ENCODE assay signal across 8 cellular contexts in genomic region chr7:72857965-72858364, GRCh38. TPM values are rescaled to one million over a fixed set of nuclear protein-coding genes. Genes with fewer than 3 reads are reported as not detected.
DNase-seq lines count a peak whose midpoint lies in the region; ATAC-seq and TF ChIP-seq lines count a peak whose summit lies in the region.
"Not testable (repeated sequence)": the region's sequence is repeated elsewhere in the genome, so short reads cannot be mapped to it uniquely, and the experiment has no call there.

No MANE protein-coding gene starts in this region.

- not testable (repeated sequence) for TF ChIP-seq CTCF in RWPE2 (IDR thresholded peaks at IDR 0.05; ENCODE audit: poor library complexity, severe bottlenecking); MCF 10A (IDR thresholded peaks at IDR 0.05; ENCODE audit: unreplicated experiment)

- not testable (repeated sequence) for H3K4me3 Mint-ChIP-seq in MCF 10A (ENCODE audit: unreplicated experiment); stimulated activated effector memory CD8-positive, alpha-beta T cell treated with anti-CD3 and anti-CD28 coated beads, Interleukin-12 subunit alpha, Interleukin-12 subunit beta, amount 100 ng/mL, for 72 hours

- not testable (repeated sequence) for H3K9me3 Mint-ChIP-seq in MCF 10A (ENCODE audit: unreplicated experiment); stimulated activated effector memory CD8-positive, alpha-beta T cell treated with anti-CD3 and anti-CD28 coated beads, Interleukin-12 subunit alpha, Interleukin-12 subunit beta, amount 100 ng/mL, for 72 hours

- CTCF ChIA-PET in MCF 10A (lab: Yijun Ruan, JAX) = interaction anchor here (0.7 kb wide), 1 partner anchor 588 kb away, joined by 3 read pairs; no protein-coding TSS in a partner anchor

- peak overlapping the region; percentile 18 for H3K27ac Mint-ChIP-seq in MCF 10A (ENCODE audit: low read depth, unreplicated experiment)
- H3K27ac Mint-ChIP-seq in stimulated activated effector memory CD8-positive, alpha-beta T cell treated with anti-CD3 and anti-CD28 coated beads, Interleukin-12 subunit alpha, Interleukin-12 subunit beta, amount 100 ng/mL, for 72 hours = not testable (repeated sequence)

- not testable (repeated sequence) for H3K27ac ChIP-seq in RWPE2 (ENCODE audit: poor library complexity, severe bottlenecking)

- H3K36me3 Mint-ChIP-seq in MCF 10A (ENCODE audit: insufficient read depth, unreplicated experiment); stimulated activated effector memory CD8-positive, alpha-beta T cell treated with anti-CD3 and anti-CD28 coated beads, Interleukin-12 subunit alpha, Interleukin-12 subunit beta, amount 100 ng/mL, for 72 hours: not testable (repeated sequence)

- not testable (repeated sequence) for H3K27me3 Mint-ChIP-seq in MCF 10A (ENCODE audit: insufficient read depth, unreplicated experiment)

- H3K9me3 ChIP-seq in RWPE2 (ENCODE audit: severe bottlenecking) = not testable (repeated sequence)

- not testable (repeated sequence) for H3K36me3 ChIP-seq in RWPE2 (ENCODE audit: low read depth)

- H3K4me3 ChIP-seq in Jurkat, Clone E6-1 (ENCODE audit: low read length); RWPE2 (ENCODE audit: severe bottlenecking): not testable (repeated sequence)

- ATAC-seq in RWPE2 (ENCODE audit: low read depth) = 0 out of 3 replicates have a peak, but pooled peaks have one; percentile 21
- peak; percentile 36 for ATAC-seq in stimulated activated effector memory CD8-positive, alpha-beta T cell treated with anti-CD3 and anti-CD28 coated beads, Interleukin-12 subunit alpha, Interleukin-12 subunit beta, amount 100 ng/mL, for 72 hours

- DNase-seq in DMS 273 (lab: John Stamatoyannopoulos, UW; ENCODE audit: unreplicated experiment) (peak; percentile 48), ELR (ENCODE audit: low read depth) (peak; percentile 18), NCI-H69 (lab: John Stamatoyannopoulos, UW) (peak; percentile 35), iris pigment epithelial cell (ENCODE audit: low read depth) (peak; percentile 2)
- DNase-seq in Jurkat, Clone E6-1 (ENCODE audit: low read depth, low spot score) = peak; percentile 11
- not testable (repeated sequence) for DNase-seq in RWPE2 (ENCODE audit: low spot score); MCF 10A (ENCODE audit: unreplicated experiment); stimulated activated effector memory CD8-positive, alpha-beta T cell treated with anti-CD3 and anti-CD28 coated beads, Interleukin-12 subunit alpha, Interleukin-12 subunit beta, amount 100 ng/mL, for 72 hours (ENCODE audit: low spot score in 2 of 2)

- BruUV-seq in MCF 10A (replicated peaks; lab: Mats Ljungman, UMichigan) = not testable (repeated sequence)

- POLR2A ChIA-PET in MCF 10A (lab: Yijun Ruan, JAX) = not testable (repeated sequence)

- H3K4me1 Mint-ChIP-seq in MCF 10A (ENCODE audit: insufficient read depth, unreplicated experiment); stimulated activated effector memory CD8-positive, alpha-beta T cell treated with anti-CD3 and anti-CD28 coated beads, Interleukin-12 subunit alpha, Interleukin-12 subunit beta, amount 100 ng/mL, for 72 hours: not testable (repeated sequence)

- not testable (repeated sequence) for H3K4me1 ChIP-seq in RWPE2 (ENCODE audit: insufficient read depth, poor library complexity, severe bottlenecking)

- intact Hi-C loops in MCF 10A (cut with micrococcal nuclease) = not testable (repeated sequence)

- H3K27me3 ChIP-seq in RWPE2 (ENCODE audit: insufficient read depth, poor library complexity, severe bottlenecking) = not testable (repeated sequence)

RNA-seq across cellular contexts. Expression of gene TYW1B, which starts 30.0 kb away (rescaled TPM):
- 3.4 TPM for polyA plus RNA-seq in Jurkat, Clone E6-1 (2012; ENCODE audit: insufficient read depth, insufficient read length)
- 0.93 and 0.98 TPM in 2 replicates for total RNA-seq in MCF 10A (2022)
